8 cellular contexts compared by ENCODE assay signal in the genomic region with DNA sequence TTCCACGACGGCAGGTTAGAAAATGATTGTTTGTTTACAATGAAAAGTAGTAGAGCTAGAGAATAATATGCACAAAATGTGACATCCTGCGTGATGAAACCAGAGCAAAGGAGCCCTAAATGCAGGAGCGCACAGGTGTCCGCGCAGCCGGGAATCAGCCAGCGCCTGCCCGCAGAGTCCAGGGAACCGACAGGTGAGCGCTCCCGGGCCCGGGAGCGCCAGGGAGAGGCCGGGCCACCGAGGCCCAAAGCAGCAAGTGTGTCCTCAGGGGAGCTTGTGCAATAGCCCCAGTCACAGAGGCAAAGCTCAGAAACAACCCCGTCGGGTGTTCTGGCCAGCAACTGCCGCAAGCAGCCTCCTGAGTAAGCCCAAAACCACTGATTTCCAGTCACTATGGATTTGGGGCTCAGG.
DNase-seq lines count a peak whose midpoint lies in the region; ATAC-seq, FAIRE-seq and TF ChIP-seq lines count a peak whose summit lies in the region.

No MANE protein-coding gene starts in this region.

- DNase-seq in NCI-H146 (lab: John Stamatoyannopoulos, UW) (peak; percentile 7), NCI-H146 treated with DMSO at 0.1 percent for 48 hours (lab: John Stamatoyannopoulos, UW; ENCODE audit: unreplicated experiment) (no peak), iPS DF 6.9 (ENCODE audit: low read depth, low spot score) (no peak), ecto neural progenitor cell (ENCODE audit: low spot score) (no peak), D721Med (ENCODE audit: insufficient read length, low spot score) (no peak)
- no peak for DNase-seq in stimulated activated naive CD4-positive, alpha-beta T cell treated with Interleukin-2 at 50 U/mL for 16 hours (lab: John Stamatoyannopoulos, UW)

- no peaks in the 10 kb centered on the region for H3K9me3 ChIP-seq in iPS DF 6.9 (ENCODE audit: control insufficient read depth, insufficient read depth, low read length)

- peaks cover 33% of the 10 kb centered on the region for H3K4me1 Mint-ChIP-seq in stimulated activated memory B cell treated with anti-CD40 and anti-IgM and Interleukin-4, amounts not matched to agents 10 μg/mL and 1 μg/mL and 100 μg/mL, for 72 hours

- peaks cover 20% of the 10 kb centered on the region for H3K36me3 ChIP-seq in iPS DF 6.9 (ENCODE audit: control insufficient read depth, insufficient read depth, low read length)

- H3K27ac ChIP-seq in VCaP = peak overlapping the region; percentile 82
- no peak overlapping the region for H3K27ac ChIP-seq in iPS DF 6.9 (ENCODE audit: low read length)

- H3K4me3 Mint-ChIP-seq in stimulated activated memory B cell treated with anti-CD40 and anti-IgM and Interleukin-4, amounts not matched to agents 10 μg/mL and 1 μg/mL and 100 μg/mL, for 72 hours = peak overlapping the region; percentile 93

- no peaks in the 10 kb centered on the region for H3K27me3 Mint-ChIP-seq in stimulated activated memory B cell treated with anti-CD40 and anti-IgM and Interleukin-4, amounts not matched to agents 10 μg/mL and 1 μg/mL and 100 μg/mL, for 72 hours

- peaks cover 29% of the 10 kb centered on the region for H3K36me3 Mint-ChIP-seq in stimulated activated memory B cell treated with anti-CD40 and anti-IgM and Interleukin-4, amounts not matched to agents 10 μg/mL and 1 μg/mL and 100 μg/mL, for 72 hours

- no peak for ATAC-seq in stimulated activated memory B cell treated with anti-CD40 and anti-IgM and Interleukin-4, amounts not matched to agents 10 μg/mL and 1 μg/mL and 100 μg/mL, for 72 hours

- H3K27ac Mint-ChIP-seq in stimulated activated memory B cell treated with anti-CD40 and anti-IgM and Interleukin-4, amounts not matched to agents 10 μg/mL and 1 μg/mL and 100 μg/mL, for 72 hours = peak overlapping the region; percentile 76

- WGBS in iPS DF 6.9 (ENCODE audit: insufficient coverage, insufficient read length) = no CpG with 5 or more reads among the region's 19 CpGs

- peak overlapping the region; percentile 72; the same call in 1 of the 2 replicates for H3K4me3 ChIP-seq in iPS DF 6.9 (ENCODE audit: low read length)

- H3K9me3 Mint-ChIP-seq in stimulated activated memory B cell treated with anti-CD40 and anti-IgM and Interleukin-4, amounts not matched to agents 10 μg/mL and 1 μg/mL and 100 μg/mL, for 72 hours = no peaks in the 10 kb centered on the region

- H3K27me3 ChIP-seq in iPS DF 6.9 (ENCODE audit: control insufficient read depth, insufficient read depth, low read length) = no peaks in the 10 kb centered on the region

- H3K4me1 ChIP-seq in iPS DF 6.9 (ENCODE audit: control insufficient read depth, insufficient read depth, low read length) = peaks cover 5% of the 10 kb centered on the region; the same call in 1 of the 2 replicates

- TF ChIP-seq CTCF in VCaP (conservative IDR thresholded peaks at IDR 0.05) (no peak), D721Med (IDR thresholded peaks at IDR 0.05; ENCODE audit: insufficient read depth, missing control alignments) (no peak)

- no peak for FAIRE-seq in D721Med (lab: Jason Lieb, UNC)
